In genomic region chr6:154624038-154624599, GRCh38 we compare ENCODE assay signal across 17 cellular contexts.
DNase-seq lines count a peak whose midpoint lies in the region; ATAC-seq and TF ChIP-seq lines count a peak whose summit lies in the region.
"Had no signal": no experiment of that assay in that cellular context is flagged by ENCODE, and none has a peak within 500 bp of the region (broad histone marks: within the 10 kb centered on the region; RNA-seq: fewer than 3 reads in every experiment).

No MANE protein-coding gene starts in this region.

- ATAC-seq in Right ventricle myocardium inferior (peak; percentile 46), left lobe of liver (peak; percentile 82), HG02852 (IDR thresholded peaks at IDR 0.05; ENCODE audit: unreplicated experiment) (no peak)
- ATAC-seq: GM23338 had no signal

- no peak for TF ChIP-seq POLR2A in thyroid gland (IDR thresholded peaks at IDR 0.05)

- H3K36me3 Mint-ChIP-seq in chondrocyte (ENCODE audit: low read depth): no peaks in the 10 kb centered on the region
- H3K36me3 Mint-ChIP-seq: CD4-positive, alpha-beta memory T cell had no signal

- H3K27me3 Mint-ChIP-seq in chondrocyte (ENCODE audit: low read depth): no peaks in the 10 kb centered on the region

- intact Hi-C loops in Right ventricle myocardium inferior (cut with DNase I): no loop called here
- intact Hi-C loops in cardiac septum (cut with DNase I): no loop called here
- intact Hi-C loops in thyroid gland (cut with DNase I): no loop called here

- H3K27ac ChIP-seq in thyroid gland: no peak overlapping the region

- no peak overlapping the region for H3K27ac Mint-ChIP-seq in chondrocyte (ENCODE audit: unreplicated experiment)
- H3K27ac Mint-ChIP-seq: B cell; CD4-positive, alpha-beta memory T cell; GM23338 had no signal

- H3K4me1 Mint-ChIP-seq in chondrocyte (ENCODE audit: low read depth): peaks cover 14% of the 10 kb centered on the region
- H3K4me1 Mint-ChIP-seq: B cell had no signal

- DNase-seq in Right ventricle myocardium inferior (ENCODE audit: missing footprints) (no peak), cardiac septum (ENCODE audit: low spot score) (no peak), NCI-H69 (lab: John Stamatoyannopoulos, UW) (peak; percentile 25), left lobe of liver (ENCODE audit: low spot score) (no peak), thyroid gland (peak; percentile 24 to 27), chondrocyte (ENCODE audit: low spot score) (no peak)
- DNase-seq: 8988T; ACHN; C1 segment of cervical spinal cord; CD4-positive, alpha-beta memory T cell; DMS79 treated with DMSO at 0.1 percent for 48 hours; EL; GDM1; H7 had no signal

- no peaks in the 10 kb centered on the region for H3K9me3 Mint-ChIP-seq in chondrocyte (ENCODE audit: low read depth)
- H3K9me3 Mint-ChIP-seq: GM23338 had no signal

- no peaks in the 10 kb centered on the region for H3K9me3 ChIP-seq in thyroid gland

- H3K4me1 ChIP-seq in thyroid gland: peaks cover 0 to 23% of the 10 kb centered on the region in 2 donors

- TF ChIP-seq CTCF in thyroid gland (IDR thresholded peaks at IDR 0.05): no peak
- TF ChIP-seq CTCF in chondrocyte (IDR thresholded peaks at IDR 0.05): no peak

- no peaks in the 10 kb centered on the region for H3K36me3 ChIP-seq in thyroid gland

- H3K4me3 Mint-ChIP-seq in chondrocyte (ENCODE audit: unreplicated experiment): no peak overlapping the region
- H3K4me3 Mint-ChIP-seq: B cell; CD4-positive, alpha-beta memory T cell; GM23338 had no signal

- no peaks in the 10 kb centered on the region for H3K27me3 ChIP-seq in thyroid gland

- H3K4me3 ChIP-seq in thyroid gland (replicated peaks in 1 of 3): no peak overlapping the region
- H3K4me3 ChIP-seq: GM23338 had no signal

- WGBS in thyroid gland, 2 donors: 56 to 64% methylated on average over 6 of the region's 6 CpGs

Comparison
In these comparisons a context has a peak if more than half of its experiments do, and no peak if none do; other contexts are left out.
1. DNase-seq: peak in NCI-H69 (single experiment) and thyroid gland (2 of 2); none in Right ventricle myocardium inferior (single experiment), cardiac septum (single experiment), left lobe of liver (single experiment) and chondrocyte (single experiment).